ENCODE assay signal across 1 cellular context in the genomic region with DNA sequence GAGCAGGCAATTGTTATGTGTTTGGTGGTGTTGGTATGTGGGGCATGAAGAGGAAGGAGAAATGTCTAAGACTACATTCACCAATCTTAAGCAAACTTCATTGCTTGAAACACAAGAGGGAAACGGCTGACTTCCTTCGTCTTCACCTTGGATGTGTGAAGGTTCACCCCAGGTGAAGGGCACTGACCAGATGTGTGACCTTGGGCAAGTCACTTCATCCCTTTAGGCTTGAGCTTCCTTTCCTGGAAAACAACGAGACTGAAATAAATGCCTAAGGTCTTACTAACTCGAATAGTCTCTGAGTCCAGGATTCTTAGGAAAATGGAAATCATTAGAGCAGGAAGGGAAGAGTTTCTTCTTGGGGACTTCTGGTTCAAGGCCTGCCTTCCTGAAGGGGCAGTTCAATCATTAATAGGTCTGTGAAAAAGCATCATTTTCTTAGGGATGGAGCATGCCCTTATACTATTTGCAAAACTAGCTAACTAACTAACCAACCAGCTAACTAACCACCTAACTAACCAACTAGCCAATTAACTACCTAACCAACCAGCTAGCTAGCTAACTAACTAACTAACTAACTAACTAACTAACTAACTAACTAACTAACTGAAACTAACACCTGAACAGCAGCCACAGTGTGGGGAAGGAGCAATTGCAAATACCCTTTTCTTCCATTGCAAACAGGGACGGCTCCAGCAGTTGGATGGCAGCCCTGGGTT.
TF ChIP-seq lines count a peak whose summit lies in the region.

No MANE protein-coding gene starts in this region.

TF ChIP-seq in GM23338, 12 proteins besides CTCF, POLR2A, EP300 and RAD21:
- TF ChIP-seq REST (IDR thresholded peaks at IDR 0.05; ENCODE audit: unreplicated experiment) = no peak
- no peak for TF ChIP-seq ETS1 (IDR thresholded peaks at IDR 0.05)
- TF ChIP-seq ZNF331 (CRISPR knock-in tag; IDR thresholded peaks at IDR 0.05; ENCODE audit: low read depth) = no peak
- TF ChIP-seq EZH2 (IDR thresholded peaks at IDR 0.05; ENCODE audit: low read depth, unreplicated experiment) = no peak
- TF ChIP-seq CREB1 (CRISPR knock-in tag; IDR thresholded peaks at IDR 0.05; ENCODE audit: low read depth) = no peak
- TF ChIP-seq EZH2phosphoT487 (IDR thresholded peaks at IDR 0.05; ENCODE audit: unreplicated experiment) = no peak
